Comparison of ENCODE assay signal across 1 cellular context in genomic region chr2:226399006-226399405, GRCh38.
TF ChIP-seq lines count a peak whose summit lies in the region.

No MANE protein-coding gene starts in this region.

TF ChIP-seq in IMR-90, 13 proteins besides CTCF, POLR2A, EP300 and RAD21 (continued from another document):
- TF ChIP-seq ELK1 (IDR thresholded peaks at IDR 0.05; ENCODE audit: borderline replicate concordance, low read depth, low read length) = no peak
- no peak for TF ChIP-seq NFE2L2 (IDR thresholded peaks at IDR 0.05; ENCODE audit: low read depth, low read length)
TF ChIP-seq in IMR-90: peak in this region for 0.
